Comparison of ENCODE assay signal across 17 cellular contexts in the genomic region with DNA sequence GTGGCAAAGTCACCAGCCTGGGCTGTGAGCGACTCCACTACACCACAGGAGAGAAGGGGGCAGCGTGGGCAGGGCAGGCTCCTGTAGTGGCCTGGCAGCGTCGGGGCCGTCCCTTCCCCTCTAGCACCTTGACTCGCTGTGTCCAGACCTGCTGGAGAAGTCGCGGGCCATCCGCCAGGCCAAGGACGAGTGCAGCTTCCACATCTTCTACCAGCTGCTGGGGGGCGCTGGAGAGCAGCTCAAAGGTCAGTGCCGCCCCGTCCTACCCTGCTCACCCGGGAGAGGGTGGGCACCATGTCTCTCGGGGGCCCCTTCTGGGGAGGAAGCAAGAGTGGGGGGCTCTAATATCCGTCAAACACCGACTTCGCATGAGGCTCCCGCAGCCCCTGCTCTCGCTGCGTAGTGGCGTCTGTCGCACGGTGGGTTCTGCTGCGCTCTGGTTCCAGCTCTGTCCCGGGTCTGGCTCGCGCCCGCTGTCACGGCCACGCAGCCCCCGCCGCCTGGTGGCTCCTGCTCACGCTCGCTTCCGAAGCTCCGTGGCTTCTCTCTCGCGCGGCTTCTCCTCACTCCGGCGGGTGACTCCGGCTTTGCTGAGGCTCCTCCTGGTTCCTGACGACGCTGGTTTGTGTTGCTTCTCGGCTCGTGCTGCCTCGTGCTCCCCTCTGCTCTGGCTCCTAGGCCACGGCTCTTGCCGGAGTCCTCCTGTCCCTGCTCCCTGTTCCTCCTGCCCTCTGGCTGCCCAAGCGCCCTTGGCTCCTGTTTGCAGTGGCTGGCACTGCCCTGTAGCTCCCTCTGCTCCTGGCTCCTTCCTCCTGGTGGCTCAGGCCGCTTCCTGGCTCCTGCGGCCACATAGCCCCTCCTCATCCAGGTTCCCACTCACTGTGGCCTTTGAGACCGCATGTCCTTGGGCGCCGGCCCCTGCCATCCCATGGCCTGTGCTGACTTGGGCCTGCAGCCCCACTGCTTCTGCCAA. TPM values are rescaled to one million over a fixed set of nuclear protein-coding genes. Genes with fewer than 3 reads are reported as not detected.
A peak's percentile ranks its signal among the peaks of the same experiment; 100 is the strongest.
DNase-seq lines count a peak whose midpoint lies in the region; ATAC-seq, FAIRE-seq and TF ChIP-seq lines count a peak whose summit lies in the region.
"Had no signal": no experiment of that assay in that cellular context is flagged by ENCODE, and none has a peak within 500 bp of the region (broad histone marks: within the 10 kb centered on the region; RNA-seq: fewer than 3 reads in every experiment).

No MANE protein-coding gene starts in this region.

- FAIRE-seq in D721Med (lab: Jason Lieb, UNC), result no peak
- FAIRE-seq: pancreas had no signal

- no peak overlapping the region for H3K4me3 ChIP-seq in GM12875 (ENCODE audit: low read depth, low read length)
- no peak overlapping the region for H3K4me3 ChIP-seq in PC-3 (ENCODE audit: low read length)
- peak overlapping the region; percentile 48 for H3K4me3 ChIP-seq in iPS-15b (ENCODE audit: low read depth, low read length)
- H3K4me3 ChIP-seq in psoas muscle, result no peak overlapping the region
- H3K4me3 ChIP-seq: pancreas, spleen, thyroid gland had no signal

- no peaks in the 10 kb centered on the region for H3F3A ChIP-seq in PC-3 (ENCODE audit: low read length, unreplicated experiment)

- BruUV-seq in PC-3 (replicated peaks; lab: Mats Ljungman, UMichigan), result no TSS peak

- no peaks in the 10 kb centered on the region for H3K9me3 ChIP-seq in PC-3 (ENCODE audit: low read length)
- H3K9me3 ChIP-seq in iPS-15b (ENCODE audit: control insufficient read depth, insufficient read depth, low read length), result no peaks in the 10 kb centered on the region
- no peaks in the 10 kb centered on the region for H3K9me3 ChIP-seq in psoas muscle
- H3K9me3 ChIP-seq: pancreas, spleen, thyroid gland had no signal

- no peak overlapping the region for H3K4me2 ChIP-seq in PC-3 (ENCODE audit: low read length)

- H3K27ac ChIP-seq in PC-3 (ENCODE audit: low read length) (no peak overlapping the region), psoas muscle (peak overlapping the region; percentile 30)
- H3K27ac ChIP-seq: pancreas, spleen had no signal

- POLR2A ChIA-PET in PC-3 (lab: Charles Lee; ENCODE audit: unreplicated experiment), result no interaction called here

- H3K9me2 ChIP-seq in PC-3 (replicated peaks; ENCODE audit: low read length), result no peaks in the 10 kb centered on the region

- DNase-seq in PC-3 (no peak), psoas muscle (no peak), DMS53 treated with DMSO at 0.1 percent for 48 hours (lab: John Stamatoyannopoulos, UW; ENCODE audit: unreplicated experiment) (no peak), NCI-H1048 (lab: John Stamatoyannopoulos, UW) (no peak), D721Med (ENCODE audit: insufficient read length, low spot score) (no peak)
- DNase-seq: activated CD8-positive, alpha-beta T cell treated with anti-CD3 and anti-CD28 coated beads for 36 hours; DMS79 treated with DMSO at 0.1 percent for 48 hours; Kasumi-1; NCI-H187; NCI-H524; pancreas; spleen; thyroid gland had no signal

- no peak for ATAC-seq in PC-3
- no peak for ATAC-seq in psoas muscle
- ATAC-seq in GM21723 (IDR thresholded peaks at IDR 0.05; ENCODE audit: unreplicated experiment), result no peak
- ATAC-seq: activated CD8-positive, alpha-beta T cell treated with anti-CD3 and anti-CD28 coated beads for 36 hours; pancreas had no signal

- H3K27me3 ChIP-seq in PC-3 (ENCODE audit: low read length) (no peaks in the 10 kb centered on the region), iPS-15b (ENCODE audit: control insufficient read depth, insufficient read depth, low read length) (no peaks in the 10 kb centered on the region), psoas muscle (ENCODE audit: insufficient read depth in 3 of 3, low read length in 2 of 3) (no peaks in the 10 kb centered on the region)
- H3K27me3 ChIP-seq: pancreas, thyroid gland had no signal

- intact Hi-C loops in PC-3 (cut with micrococcal nuclease), result no loop called here
- intact Hi-C loops in psoas muscle (cut with DNase I), result loop anchor here in 1 of 2 donors (10.0 kb wide), 1 partner anchor 86 kb away; no protein-coding TSS in a partner anchor

- H3K4me1 ChIP-seq in PC-3 (ENCODE audit: insufficient read depth, low read length), result no peaks in the 10 kb centered on the region
- peaks cover 7% of the 10 kb centered on the region for H3K4me1 ChIP-seq in iPS-15b (ENCODE audit: control insufficient read depth, insufficient read depth, low read length)
- peaks cover 14% of the 10 kb centered on the region for H3K4me1 ChIP-seq in psoas muscle
- H3K4me1 ChIP-seq: pancreas, spleen had no signal

- 63 to 78% (median 74%) methylated on average over 55 to 56 of the region's 56 CpGs for WGBS in psoas muscle, 3 donors

- H3K79me2 ChIP-seq in PC-3 (ENCODE audit: low read length), result no peaks in the 10 kb centered on the region

- no peaks in the 10 kb centered on the region for H4K20me1 ChIP-seq in PC-3 (ENCODE audit: low read length)

- CTCF ChIA-PET in PC-3 (lab: Charles Lee), result no interaction called here

- H2AFZ ChIP-seq in PC-3 (ENCODE audit: low read length), result no peak overlapping the region

- H3K9ac ChIP-seq in PC-3 (ENCODE audit: low read length), result no peak overlapping the region
- H3K9ac ChIP-seq in iPS-15b (ENCODE audit: low read depth, low read length), result peak overlapping the region; percentile 47

- H3K36me3 ChIP-seq in PC-3 (ENCODE audit: low read depth, low read length), result no peaks in the 10 kb centered on the region; the same call in 1 of the 2 replicates
- peaks cover 2% of the 10 kb centered on the region for H3K36me3 ChIP-seq in iPS-15b (ENCODE audit: control insufficient read depth, insufficient read depth, low read length)
- H3K36me3 ChIP-seq in psoas muscle (ENCODE audit: insufficient read depth in 1 of 2, low read depth in 1 of 2), result peaks cover 0 to 32% of the 10 kb centered on the region in 2 donors
- H3K36me3 ChIP-seq: pancreas, spleen, thyroid gland had no signal

- TF ChIP-seq CTCF in GM12875 (IDR thresholded peaks at IDR 0.05; ENCODE audit: borderline replicate concordance, insufficient read depth, low read depth, low read length) (0 out of 2 replicates have a peak, but pooled peaks have one; percentile 2), PC-3 (conservative IDR thresholded peaks at IDR 0.05; ENCODE audit: low read depth, low read length) (peak; percentile 42), psoas muscle (IDR thresholded peaks at IDR 0.05) (no peak), D721Med (IDR thresholded peaks at IDR 0.05; ENCODE audit: insufficient read depth, missing control alignments) (no peak)

RNA-seq across cellular contexts. Expression of a gene that starts 27.2 kb away (rescaled TPM):
- total RNA-seq in PC-3 (2014; rRNA removed), result 20.2 and 28.5 TPM in 2 replicates
- total RNA-seq in psoas muscle, result 100 to 1,000 TPM; 164 to 298 (median 192) TPM
- 100 to 1,000 TPM in 1 of 3 donors, 10 to 100 TPM in 2; 55.4 to 154 (median 93.1) TPM for polyA plus RNA-seq in psoas muscle
- total RNA-seq: activated CD8-positive, alpha-beta T cell treated with anti-CD3 and anti-CD28 coated beads for 36 hours; activated T-helper 1 cell treated with anti-CD3 and anti-CD28 coated beads, Interleukin-12 subunit alpha, Interleukin-12 subunit beta, Interleukin-2, Interleukin-4 antibody, amounts not matched to agents 30 ng/mL and 10 ng/mL and 1 ng/mL, durations not matched to agents 14 hours and 24 hours and 36 hours had no signal

Comparison
In these comparisons a context has a peak if more than half of its experiments do, and no peak if none do; other contexts are left out.
1. CTCF ChIP-seq: peak in GM12875 (single experiment) and PC-3 (single experiment); none in psoas muscle (single experiment) and D721Med (single experiment).